18 cellular contexts compared by ENCODE assay signal in genomic region chr17:21258593-21258992, GRCh38.
"Had no signal": no experiment of that assay in that cellular context is flagged by ENCODE, and none has a peak within 500 bp of the region (broad histone marks: within the 10 kb centered on the region; RNA-seq: fewer than 3 reads in every experiment).

No MANE protein-coding gene starts in this region.

- H3K9me3 ChIP-seq: esophagus muscularis mucosa, gastrocnemius medialis, heart right ventricle, mucosa of descending colon, testis, tibial nerve had no signal

- H3K9me3 Mint-ChIP-seq: natural killer cell, neural crest cell had no signal

- H3K27ac ChIP-seq: dorsolateral prefrontal cortex, epithelial cell of prostate, esophagus muscularis mucosa, heart right ventricle, testis, tibial nerve had no signal

- H3K27ac Mint-ChIP-seq: natural killer cell had no signal

- H3K4me3 Mint-ChIP-seq: natural killer cell, neural crest cell had no signal

- H3K4me1 ChIP-seq: testis had no signal

- H3K27me3 ChIP-seq: dorsolateral prefrontal cortex, esophagus muscularis mucosa, gastrocnemius medialis, heart right ventricle, testis, tibial nerve had no signal

- H3K36me3 Mint-ChIP-seq: natural killer cell had no signal

- H3K36me3 ChIP-seq: esophagus muscularis mucosa, gastrocnemius medialis, heart right ventricle, tibial nerve had no signal

- H3K4me3 ChIP-seq: dorsolateral prefrontal cortex, esophagus muscularis mucosa, gastrocnemius medialis, heart right ventricle, mucosa of descending colon, testis, tibial nerve had no signal

- ATAC-seq: gastrocnemius medialis; heart right ventricle; mucosa of descending colon; natural killer cell; right cardiac atrium; stimulated activated naive CD8-positive, alpha-beta T cell treated with anti-CD3 and anti-CD28 coated beads, Interleukin-15, Interleukin-2, amounts not matched to agents 100 U/mL and 50 U/mL, for 24 hours had no signal

- DNase-seq: cortex of kidney; dorsolateral prefrontal cortex; effector CD8-positive, alpha-beta T cell; gastrocnemius medialis; heart right ventricle; hypothalamus; kidney glomerular epithelial cell; mucosa of descending colon; natural killer cell; right cardiac atrium; small intestine; stimulated activated CD4-positive, alpha-beta T cell treated with anti-CD3 and anti-CD28 coated beads, Interleukin-12 subunit alpha, Interleukin-12 subunit beta, amount 100 ng/mL, for 4 hours; stimulated activated naive CD8-positive, alpha-beta T cell treated with anti-CD3 and anti-CD28 coated beads, Interleukin-15, Interleukin-2, amounts not matched to agents 100 U/mL and 50 U/mL, for 24 hours; testis had no signal
